In genomic region chr5:148125641-148126040, GRCh38 we compare ENCODE assay signal across 15 cellular contexts. TPM values are rescaled to one million over a fixed set of nuclear protein-coding genes. Genes with fewer than 3 reads are reported as not detected.
DNase-seq lines count a peak whose midpoint lies in the region; ATAC-seq and TF ChIP-seq lines count a peak whose summit lies in the region.
"Had no signal": no experiment of that assay in that cellular context is flagged by ENCODE, and none has a peak within 500 bp of the region (broad histone marks: within the 10 kb centered on the region; RNA-seq: fewer than 3 reads in every experiment).

No MANE protein-coding gene starts in this region.

- H3K4me3 ChIP-seq in A673 (ENCODE audit: low read depth, low read length, poor library complexity, severe bottlenecking) (no peak overlapping the region), H7 (ENCODE audit: insufficient read depth, low read depth, low read length) (no peak overlapping the region)
- H3K4me3 ChIP-seq: tibial nerve had no signal

- no peak overlapping the region for H3K4me3 Mint-ChIP-seq in activated CD8-positive, alpha-beta T cell treated with anti-CD3 and anti-CD28 coated beads for 36 hours
- H3K4me3 Mint-ChIP-seq: IgD-negative memory B cell, T-cell had no signal

- no peaks in the 10 kb centered on the region for H3K36me3 ChIP-seq in A673 (ENCODE audit: insufficient read depth, low read length, poor library complexity, severe bottlenecking)
- H3K36me3 ChIP-seq in H7 (replicated peaks; ENCODE audit: control insufficient read depth, insufficient read depth, low read length) = no peaks in the 10 kb centered on the region
- H3K36me3 ChIP-seq: tibial nerve had no signal

- H3K9me3 ChIP-seq in A673 (ENCODE audit: low read depth, low read length, poor library complexity, severe bottlenecking) = no peaks in the 10 kb centered on the region
- H3K9me3 ChIP-seq: tibial nerve had no signal

- ATAC-seq in foreskin keratinocyte = peak; percentile 67
- no peak for ATAC-seq in activated CD8-positive, alpha-beta T cell treated with anti-CD3 and anti-CD28 coated beads for 36 hours
- ATAC-seq: T-cell had no signal

- POLR2A ChIA-PET in A673 (lab: Charles Lee; ENCODE audit: low non-redundant PET) = no interaction called here
- POLR2A ChIA-PET in activated CD8-positive, alpha-beta T cell treated with anti-CD3 and anti-CD28 coated beads for 36 hours (lab: Charles Lee) = no interaction called here

- no peaks in the 10 kb centered on the region for H3K4me1 Mint-ChIP-seq in activated CD8-positive, alpha-beta T cell treated with anti-CD3 and anti-CD28 coated beads for 36 hours (ENCODE audit: low read depth)
- H3K4me1 Mint-ChIP-seq: IgD-negative memory B cell, T-cell had no signal

- no peak overlapping the region for H3K27ac Mint-ChIP-seq in activated CD8-positive, alpha-beta T cell treated with anti-CD3 and anti-CD28 coated beads for 36 hours
- H3K27ac Mint-ChIP-seq: IgD-negative memory B cell, T-cell had no signal

- no peaks in the 10 kb centered on the region for H3K9me3 Mint-ChIP-seq in activated CD8-positive, alpha-beta T cell treated with anti-CD3 and anti-CD28 coated beads for 36 hours
- H3K9me3 Mint-ChIP-seq: T-cell had no signal

- no peak overlapping the region for H3K27ac ChIP-seq in A673 (ENCODE audit: low read depth, low read length, poor library complexity, severe bottlenecking)
- no peak overlapping the region for H3K27ac ChIP-seq in foreskin keratinocyte
- H3K27ac ChIP-seq: epithelial cell of prostate, tibial nerve had no signal

- TF ChIP-seq CTCF in A673 (conservative IDR thresholded peaks at IDR 0.05; ENCODE audit: low read depth, low read length) (no peak; the same call in 1 of the 2 replicates), foreskin keratinocyte (conservative IDR thresholded peaks at IDR 0.05) (peak; percentile 40)
- TF ChIP-seq CTCF in activated CD8-positive, alpha-beta T cell treated with anti-CD3 and anti-CD28 coated beads for 36 hours (IDR thresholded peaks at IDR 0.05) = no peak

- H3K36me3 Mint-ChIP-seq in activated CD8-positive, alpha-beta T cell treated with anti-CD3 and anti-CD28 coated beads for 36 hours (ENCODE audit: low read depth) = no peaks in the 10 kb centered on the region
- H3K36me3 Mint-ChIP-seq: IgD-negative memory B cell, T-cell had no signal

- peaks cover 12% of the 10 kb centered on the region for H3K27me3 ChIP-seq in A673 (replicated peaks; ENCODE audit: insufficient read depth, low read depth, low read length, poor library complexity)
- no peaks in the 10 kb centered on the region for H3K27me3 ChIP-seq in H7 (ENCODE audit: control insufficient read depth, insufficient read depth, low read length)
- no peaks in the 10 kb centered on the region for H3K27me3 ChIP-seq in foreskin keratinocyte
- H3K27me3 ChIP-seq: tibial nerve had no signal

- CTCF ChIA-PET in A673 (lab: Charles Lee) = no interaction called here
- CTCF ChIA-PET in activated CD8-positive, alpha-beta T cell treated with anti-CD3 and anti-CD28 coated beads for 36 hours (lab: Charles Lee) = no interaction called here

- H3K27me3 Mint-ChIP-seq in activated CD8-positive, alpha-beta T cell treated with anti-CD3 and anti-CD28 coated beads for 36 hours = no peaks in the 10 kb centered on the region
- H3K27me3 Mint-ChIP-seq: IgD-negative memory B cell had no signal

- H3K4me1 ChIP-seq in A673 (ENCODE audit: insufficient read depth, low read length, poor library complexity, severe bottlenecking) (no peaks in the 10 kb centered on the region), foreskin keratinocyte (no peaks in the 10 kb centered on the region)
- H3K4me1 ChIP-seq: tibial nerve had no signal

- intact Hi-C loops in A673 (cut with micrococcal nuclease; ENCODE audit: unreplicated experiment) = no loop called here
- intact Hi-C loops in activated CD8-positive, alpha-beta T cell treated with anti-CD3 and anti-CD28 coated beads for 36 hours (cut with micrococcal nuclease) = no loop called here

- DNase-seq in A673 (ENCODE audit: low spot score) (peak; percentile 33), H7 (peak; percentile 26), SW480 (ENCODE audit: low spot score) (peak; percentile 8), foreskin keratinocyte (peak in 1 of 2 donors; percentile 20), activated gamma-delta T cell treated with Interleukin-2 at 50 U/mL for 16 hours (no peak), COR-L47 (lab: John Stamatoyannopoulos, UW) (no peak)
- no peak for DNase-seq in activated CD8-positive, alpha-beta T cell treated with anti-CD3 and anti-CD28 coated beads for 36 hours
- DNase-seq in activated effector memory CD4-positive, alpha-beta T cell treated with anti-CD3 and anti-CD28 coated beads, Interleukin-2, amount 50 U/mL, for 16 hours = no peak
- DNase-seq: AML-193, amygdala, posterior cingulate gyrus, T-cell had no signal

- no TSS peak for BruUV-seq in A673 (replicated peaks; lab: Mats Ljungman, UMichigan)

RNA-seq across cellular contexts. Expression of gene SPINK14, which starts 42.7 kb away (rescaled TPM):
- total RNA-seq in A673 (2021) (not detected in 2 replicates), foreskin keratinocyte (not detected in 2 replicates)
- total RNA-seq in H7 (2014; rRNA removed; shearing (Covaris generic)) = not detected in 2 replicates
- not detected in 2 replicates for polyA plus RNA-seq in foreskin keratinocyte
- total RNA-seq in activated CD8-positive, alpha-beta T cell treated with anti-CD3 and anti-CD28 coated beads for 36 hours = not detected
- total RNA-seq: T-cell, tibial nerve had no signal
- polyA plus RNA-seq: IgD-negative memory B cell had no signal

Comparison
In these comparisons a context has a peak if more than half of its experiments do, and no peak if none do; other contexts are left out.
1. DNase-seq: peak in A673 (single experiment), H7 (single experiment) and SW480 (single experiment); none in activated CD8-positive, alpha-beta T cell treated with anti-CD3 and anti-CD28 coated beads for 36 hours (single experiment), activated gamma-delta T cell treated with Interleukin-2 at 50 U/mL for 16 hours (single experiment), activated effector memory CD4-positive, alpha-beta T cell treated with anti-CD3 and anti-CD28 coated beads, Interleukin-2, amount 50 U/mL, for 16 hours (single experiment) and COR-L47 (single experiment).